8 cellular contexts compared by ENCODE assay signal in the genomic region with DNA sequence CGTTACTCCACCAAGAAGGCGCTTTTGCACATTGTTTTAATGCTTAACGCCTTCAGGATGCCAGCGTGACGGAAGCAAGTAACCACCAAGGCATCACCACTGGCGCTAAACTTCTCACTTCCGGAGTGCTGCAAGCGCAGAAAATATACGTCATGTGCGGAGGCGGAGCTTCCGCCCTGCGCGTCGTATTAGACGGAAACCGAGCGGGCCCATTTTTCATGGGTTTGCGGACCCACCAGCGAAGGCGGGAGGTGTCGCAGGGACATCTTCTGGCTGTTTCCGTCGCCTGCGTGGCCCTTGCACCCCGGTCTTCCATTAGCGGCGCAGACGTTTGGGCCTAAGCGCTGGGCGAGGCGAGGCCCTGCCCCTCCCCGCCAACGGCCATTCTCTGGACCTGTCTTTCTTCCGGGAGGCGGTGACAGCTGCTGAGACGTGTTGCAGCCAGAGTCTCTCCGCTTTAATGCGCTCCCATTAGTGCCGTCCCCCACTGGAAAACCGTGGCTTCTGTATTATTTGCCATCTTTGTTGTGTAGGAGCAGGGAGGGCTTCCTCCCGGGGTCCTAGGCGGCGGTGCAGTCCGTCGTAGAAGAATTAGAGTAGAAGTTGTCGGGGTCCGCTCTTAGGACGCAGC.
A peak's percentile ranks its signal among the peaks of the same experiment; 100 is the strongest.
DNase-seq lines count a peak whose midpoint lies in the region; ATAC-seq lines count a peak whose summit lies in the region.

A gene (plus strand): TSS at position 403 of the 631 bp plus-strand sequence. CDS start 235 bp downstream, outside the sequence.

- peaks cover 37% of the 10 kb centered on the region for H3K4me1 Mint-ChIP-seq in central memory CD8-positive, alpha-beta T cell

- ATAC-seq in GM19023 (IDR thresholded peaks at IDR 0.05; ENCODE audit: unreplicated experiment), result peak; percentile 86
- ATAC-seq in HG03280 (IDR thresholded peaks at IDR 0.05; ENCODE audit: unreplicated experiment), result peak; percentile 83
- ATAC-seq in central memory CD8-positive, alpha-beta T cell (replicated peaks; ENCODE audit: extremely low read depth, poor library complexity, severe bottlenecking), result peak; percentile 78

- peaks cover 31% of the 10 kb centered on the region for H3K36me3 Mint-ChIP-seq in central memory CD8-positive, alpha-beta T cell (ENCODE audit: insufficient read depth)

- DNase-seq in AG08396 (ENCODE audit: low spot score) (peak; percentile 82), NCI-H446 (lab: John Stamatoyannopoulos, UW) (peak; percentile 81 to 89), iris pigment epithelial cell (ENCODE audit: low read depth) (peak; percentile 96)
- peak; percentile 91 for DNase-seq in activated CD4-positive, CD25-positive, alpha-beta regulatory T cell treated with anti-CD3 and anti-CD28 coated beads, Interleukin-2, amount 50 U/mL, for 16 hours (ENCODE audit: low read depth, low spot score)
- DNase-seq in central memory CD8-positive, alpha-beta T cell (ENCODE audit: low spot score in 2 of 2), result peak; percentile 97 to 99
- peak; percentile 90 to 92 for DNase-seq in stimulated activated CD4-positive, alpha-beta T cell treated with anti-CD3 and anti-CD28 coated beads, Interleukin-12 subunit alpha, Interleukin-12 subunit beta, amount 100 ng/mL, for 24 hours (ENCODE audit: low read depth in 2 of 2)

- no peaks in the 10 kb centered on the region for H3K9me3 Mint-ChIP-seq in central memory CD8-positive, alpha-beta T cell

- H3K27me3 Mint-ChIP-seq in central memory CD8-positive, alpha-beta T cell, result no peaks in the 10 kb centered on the region

- peak within 1 kb of the TSS; percentile 87 for H3K4me3 Mint-ChIP-seq in central memory CD8-positive, alpha-beta T cell

- peak within 1 kb of the TSS; percentile 95 for H3K27ac Mint-ChIP-seq in central memory CD8-positive, alpha-beta T cell (ENCODE audit: low read depth)

Comparison
In these comparisons a context has a peak if more than half of its experiments do, and no peak if none do; other contexts are left out.
1. Peak in every context shown above with its lines: DNase-seq and ATAC-seq.